Comparison of ENCODE assay signal across 1 cellular context in the genomic region with DNA sequence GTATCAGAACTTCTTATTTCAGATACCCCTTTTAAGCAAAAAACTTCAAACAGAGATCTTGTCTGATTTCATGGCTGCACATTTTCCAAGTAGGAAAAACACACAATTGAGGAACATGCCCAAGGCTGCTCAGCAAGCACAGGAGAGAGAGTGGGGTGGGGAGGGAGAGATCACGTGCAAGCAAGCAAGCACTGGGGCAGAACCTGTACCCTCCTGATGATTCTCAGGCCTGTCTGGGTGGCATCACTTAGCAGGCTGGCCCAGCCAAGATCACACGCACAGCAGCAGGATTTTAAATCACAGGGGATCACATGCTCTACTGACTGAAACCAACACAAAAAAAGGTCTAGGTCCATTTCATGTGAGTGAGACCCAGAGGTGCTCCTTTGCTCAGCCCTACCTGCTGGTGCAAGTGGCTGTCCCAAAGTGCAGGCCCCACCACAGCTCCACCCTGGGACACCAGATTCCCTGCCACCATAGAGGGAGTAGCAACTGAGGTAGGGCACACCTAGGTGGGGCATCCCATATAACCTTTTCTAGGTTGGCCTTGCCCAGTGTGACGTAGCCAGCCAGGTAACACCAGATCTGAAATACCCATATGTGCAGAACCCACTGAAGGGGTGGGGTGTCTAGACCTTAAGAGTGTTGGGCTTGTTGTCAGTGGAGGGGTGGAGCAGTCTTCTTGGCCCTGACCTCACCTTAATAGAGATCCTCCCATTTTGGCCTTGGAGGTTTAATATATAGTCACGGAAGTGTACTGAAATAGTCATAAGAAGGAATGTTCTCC.
TF ChIP-seq lines count a peak whose summit lies in the region.

No MANE protein-coding gene starts in this region.

TF ChIP-seq in H1, 55 proteins besides CTCF, POLR2A, EP300 and RAD21:
- TF ChIP-seq POU5F1 (IDR thresholded peaks at IDR 0.05; ENCODE audit: low read depth, low read length) (no peak), SUZ12 (IDR thresholded peaks at IDR 0.05; ENCODE audit: low read length) (no peak), RNF2 (IDR thresholded peaks at IDR 0.05; ENCODE audit: borderline replicate concordance, low read depth, low read length, missing control alignments, poor library complexity, severe bottlenecking) (no peak), BCL11A (IDR thresholded peaks at IDR 0.05; ENCODE audit: low read depth in 2 of 2, low read length in 2 of 2) (no peak), HDAC6 (IDR thresholded peaks at IDR 0.05; ENCODE audit: low read depth, low read length) (no peak), POLR2AphosphoS5 (IDR thresholded peaks at IDR 0.05; ENCODE audit: low read depth, low read length) (no peak), KDM1A (IDR thresholded peaks at IDR 0.05; ENCODE audit: borderline replicate concordance, low read length) (no peak), TCF12 (IDR thresholded peaks at IDR 0.05; ENCODE audit: low read depth, low read length) (no peak), ATF2 (IDR thresholded peaks at IDR 0.05; ENCODE audit: low read length) (no peak), SRF (IDR thresholded peaks at IDR 0.05; ENCODE audit: low read depth, low read length) (no peak), SP4 (IDR thresholded peaks at IDR 0.05; ENCODE audit: low read length) (no peak)
TF ChIP-seq in H1: peak in this region for 0.
